In the genomic region with DNA sequence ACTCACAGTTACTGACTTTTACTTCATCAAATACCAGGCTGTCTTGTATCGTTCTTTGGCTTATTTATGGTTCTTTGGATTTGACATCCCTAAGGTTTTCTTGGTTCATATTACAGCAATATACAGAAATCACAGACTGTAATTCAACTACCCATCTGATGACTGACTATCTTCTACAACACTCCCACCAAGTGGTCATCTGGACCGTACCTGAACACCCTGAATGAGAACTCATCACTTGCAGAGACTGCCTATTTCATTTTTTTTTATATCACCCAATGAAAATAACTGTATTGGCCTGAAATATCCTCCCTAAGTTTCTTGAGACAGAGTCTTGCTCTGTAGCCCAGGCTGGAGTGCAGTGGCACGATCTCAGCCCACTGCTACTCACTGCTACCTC, we compare ENCODE assay signal across 13 cellular contexts. TPM values are rescaled to one million over a fixed set of nuclear protein-coding genes. Genes with fewer than 3 reads are reported as not detected.
DNase-seq lines count a peak whose midpoint lies in the region; ATAC-seq and TF ChIP-seq lines count a peak whose summit lies in the region.
"Had no signal": no experiment of that assay in that cellular context is flagged by ENCODE, and none has a peak within 500 bp of the region (broad histone marks: within the 10 kb centered on the region; RNA-seq: fewer than 3 reads in every experiment).

No MANE protein-coding gene starts in this region.

- H3K9me3 ChIP-seq in DND-41 (ENCODE audit: insufficient read depth, low read length, severe bottlenecking), result no peaks in the 10 kb centered on the region

- peaks cover 0 to 4% (median 3%) of the 10 kb centered on the region in 5 experiments for H3K9me3 Mint-ChIP-seq in brain
- no peaks in the 10 kb centered on the region for H3K9me3 Mint-ChIP-seq in memory B cell
- H3K9me3 Mint-ChIP-seq: activated CD4-positive, alpha-beta T cell treated with anti-CD3 and anti-CD28 coated beads, Interleukin-2, amount 10 ng/mL, durations not matched to agents 24 days and 14 days; activated naive CD4-positive, alpha-beta T cell treated with anti-CD3 and anti-CD28 coated beads, Interleukin-2, amount 50 U/mL, for 24 hours; natural killer cell treated with Interleukin-12 subunit alpha and Interleukin-12 subunit beta and Interleukin-15 and Interleukin-18, amount 100 ng/mL, for 72 hours; stimulated activated naive CD8-positive, alpha-beta T cell treated with anti-CD3 and anti-CD28 coated beads, Interleukin-15, Interleukin-2, amounts not matched to agents 100 ng/mL and 50 ng/mL, for 24 hours had no signal

- H3K36me3 Mint-ChIP-seq in brain (no peaks in the 10 kb centered on the region), memory B cell (no peaks in the 10 kb centered on the region)
- H3K36me3 Mint-ChIP-seq: activated naive CD4-positive, alpha-beta T cell treated with anti-CD3 and anti-CD28 coated beads, Interleukin-2, amount 50 U/mL, for 24 hours; natural killer cell treated with Interleukin-12 subunit alpha and Interleukin-12 subunit beta and Interleukin-15 and Interleukin-18, amount 100 ng/mL, for 72 hours had no signal

- no peak overlapping the region for H2AFZ ChIP-seq in DND-41 (ENCODE audit: low read depth, low read length)

- no peaks in the 10 kb centered on the region for H3K79me2 ChIP-seq in DND-41 (ENCODE audit: insufficient read depth, low read length)

- no peak overlapping the region for H3K4me2 ChIP-seq in DND-41 (ENCODE audit: insufficient read depth, low read length)

- no peaks in the 10 kb centered on the region for H4K20me1 ChIP-seq in DND-41 (ENCODE audit: insufficient read depth, low read length)

- no peaks in the 10 kb centered on the region for H3K27me3 ChIP-seq in DND-41 (ENCODE audit: insufficient read depth, low read length, poor library complexity)

- no peak overlapping the region for H3K4me3 ChIP-seq in DND-41 (ENCODE audit: low read depth in 1 of 2, low read length in 2 of 2)

- H3K4me3 Mint-ChIP-seq in brain (no peak overlapping the region), memory B cell (no peak overlapping the region)
- H3K4me3 Mint-ChIP-seq: activated CD4-positive, alpha-beta T cell treated with anti-CD3 and anti-CD28 coated beads, Interleukin-2, amount 10 ng/mL, durations not matched to agents 24 days and 14 days; activated naive CD4-positive, alpha-beta T cell treated with anti-CD3 and anti-CD28 coated beads, Interleukin-2, amount 50 U/mL, for 24 hours; stimulated activated naive CD8-positive, alpha-beta T cell treated with anti-CD3 and anti-CD28 coated beads, Interleukin-15, Interleukin-2, amounts not matched to agents 100 ng/mL and 50 ng/mL, for 24 hours had no signal

- H3K27ac Mint-ChIP-seq in brain (no peak overlapping the region), memory B cell (no peak overlapping the region)

- no peak overlapping the region for H3K27ac ChIP-seq in DND-41 (ENCODE audit: low read length)

- ATAC-seq in DND-41 (ENCODE audit: insufficient read depth, low read depth) (no peak), memory B cell (ENCODE audit: low read depth) (peak; percentile 84), HG03139 (IDR thresholded peaks at IDR 0.05; ENCODE audit: unreplicated experiment) (no peak), HG02973 (IDR thresholded peaks at IDR 0.05; ENCODE audit: unreplicated experiment) (no peak)

- H3K27me3 Mint-ChIP-seq in brain (peaks cover 20% of the 10 kb centered on the region), memory B cell (no peaks in the 10 kb centered on the region)
- H3K27me3 Mint-ChIP-seq: activated naive CD4-positive, alpha-beta T cell treated with anti-CD3 and anti-CD28 coated beads, Interleukin-2, amount 50 U/mL, for 24 hours; stimulated activated naive CD8-positive, alpha-beta T cell treated with anti-CD3 and anti-CD28 coated beads, Interleukin-15, Interleukin-2, amounts not matched to agents 100 ng/mL and 50 ng/mL, for 24 hours had no signal

- no peaks in the 10 kb centered on the region for H3K4me1 ChIP-seq in DND-41 (ENCODE audit: insufficient read depth, low read length)

- H3K9ac ChIP-seq in DND-41 (ENCODE audit: low read depth, low read length), result no peak overlapping the region

- TF ChIP-seq CTCF in DND-41 (IDR thresholded peaks at IDR 0.05; ENCODE audit: borderline replicate concordance, extremely low read depth, low read length, poor library complexity, severe bottlenecking) (peak; percentile 31), brain (conservative IDR thresholded peaks at IDR 0.05) (peak; percentile 23 to 41)

- H3K4me1 Mint-ChIP-seq in brain, result peaks cover 27% of the 10 kb centered on the region
- peaks cover 13% of the 10 kb centered on the region for H3K4me1 Mint-ChIP-seq in memory B cell

- DNase-seq in DND-41, result no peak
- DNase-seq in M059J (ENCODE audit: low read depth), result peak; percentile 57
- peak in 1 of 2 donors; percentile 21 for DNase-seq in memory B cell (ENCODE audit: low spot score in 2 of 2)
- DNase-seq in NK-92 treated with Interleukin-12 subunit alpha and Interleukin-12 subunit beta, amount 100 ng/mL, for 24 hours (lab: John Stamatoyannopoulos, UW), result no peak
- DNase-seq in GM19238 (ENCODE audit: insufficient read length, low spot score), result no peak
- DNase-seq: activated CD4-positive, alpha-beta T cell treated with anti-CD3 and anti-CD28 coated beads, Interleukin-2, amount 10 ng/mL, durations not matched to agents 24 days and 14 days; KBM-7 had no signal

- H3K36me3 ChIP-seq in DND-41 (ENCODE audit: insufficient read depth, low read length), result no peaks in the 10 kb centered on the region

RNA-seq across cellular contexts. Expression of gene UPB1, which starts 9.5 kb away (rescaled TPM):
- total RNA-seq in M059J (2014; rRNA removed; shearing (Covaris generic)), result 0.05 and 0.47 TPM in 2 replicates
- not detected for polyA plus RNA-seq in brain (ENCODE audit: insufficient read depth, low read depth, low replicate concordance)

RNA-seq across cellular contexts. Expression of gene ADORA2A, which starts 58.2 kb away (rescaled TPM):
- total RNA-seq in M059J (2014; rRNA removed; shearing (Covaris generic)), result 2.7 and 5.2 TPM in 2 replicates
- 8.0 TPM for polyA plus RNA-seq in brain (ENCODE audit: insufficient read depth, low read depth, low replicate concordance)
